ENCODE assay signal across 8 cellular contexts in genomic region chr3:138946554-138947302, GRCh38. TPM values are rescaled to one million over a fixed set of nuclear protein-coding genes. Genes with fewer than 3 reads are reported as not detected.
DNase-seq lines count a peak whose midpoint lies in the region; ATAC-seq and TF ChIP-seq lines count a peak whose summit lies in the region.

FOXL2 (minus strand) TSS chr3:138947137; CDS start chr3:138946722, 415 bp downstream.
FOXL2NB (plus strand) TSS chr3:138947217; CDS start chr3:138947365, 148 bp downstream.

- H3K9me3 Mint-ChIP-seq in activated CD8-positive, alpha-beta T cell treated with anti-CD3 and anti-CD28 coated beads, Interleukin-2, amount 10 ng/mL, durations not matched to agents 7 days and 5 days (ENCODE audit: insufficient read depth) = no peaks in the 10 kb centered on the region
- H3K9me3 Mint-ChIP-seq in glutamatergic neuron (ENCODE audit: unreplicated experiment) = peaks cover 19% of the 10 kb centered on the region

- H3K36me3 Mint-ChIP-seq in activated CD8-positive, alpha-beta T cell treated with anti-CD3 and anti-CD28 coated beads, Interleukin-2, amount 10 ng/mL, durations not matched to agents 7 days and 5 days (ENCODE audit: low read depth) = peaks cover 4% of the 10 kb centered on the region
- peaks cover 3% of the 10 kb centered on the region for H3K36me3 Mint-ChIP-seq in glutamatergic neuron (ENCODE audit: unreplicated experiment)

- no peak within 1 kb of the TSS for H3K27ac Mint-ChIP-seq in activated CD8-positive, alpha-beta T cell treated with anti-CD3 and anti-CD28 coated beads, Interleukin-2, amount 10 ng/mL, durations not matched to agents 7 days and 5 days
- H3K27ac Mint-ChIP-seq in glutamatergic neuron (ENCODE audit: unreplicated experiment) = no peak within 1 kb of the TSS

- peak within 1 kb of the TSS; percentile 72 for H3K4me3 ChIP-seq in psoas muscle

- H3K4me1 Mint-ChIP-seq in activated CD8-positive, alpha-beta T cell treated with anti-CD3 and anti-CD28 coated beads, Interleukin-2, amount 10 ng/mL, durations not matched to agents 7 days and 5 days (ENCODE audit: low read depth) = peaks cover 34% of the 10 kb centered on the region
- H3K4me1 Mint-ChIP-seq in glutamatergic neuron (ENCODE audit: low read depth, unreplicated experiment) = peaks cover 5% of the 10 kb centered on the region

- no peak within 1 kb of the TSS for H3K27ac ChIP-seq in psoas muscle

- no peaks in the 10 kb centered on the region for H3K9me3 ChIP-seq in psoas muscle

- peak; percentile 5 for TF ChIP-seq CTCF in glutamatergic neuron (IDR thresholded peaks at IDR 0.05; ENCODE audit: partially characterized antibody, unreplicated experiment)
- no peak for TF ChIP-seq CTCF in psoas muscle (IDR thresholded peaks at IDR 0.05)

- H3K4me1 ChIP-seq in psoas muscle = peaks cover 17% of the 10 kb centered on the region

- WGBS in psoas muscle, 3 donors = 1% methylated on average over 65 to 74 of the region's 74 CpGs

- CTCF ChIA-PET in activated CD8-positive, alpha-beta T cell treated with anti-CD3 and anti-CD28 coated beads, Interleukin-2, amount 10 ng/mL, durations not matched to agents 7 days and 5 days (lab: Charles Lee) = interaction anchor here (0.8 to 1.3 kb wide), 4 partner anchors 10 to 465 kb away, joined by 3 to 5 read pairs (median 4); no protein-coding TSS in a partner anchor

- H3K4me3 Mint-ChIP-seq in activated CD8-positive, alpha-beta T cell treated with anti-CD3 and anti-CD28 coated beads, Interleukin-2, amount 10 ng/mL, durations not matched to agents 7 days and 5 days = peak within 1 kb of the TSS; percentile 49
- H3K4me3 Mint-ChIP-seq in glutamatergic neuron (ENCODE audit: unreplicated experiment) = peak within 1 kb of the TSS; percentile 69

- H3K27me3 ChIP-seq in psoas muscle (ENCODE audit: insufficient read depth in 3 of 3, low read length in 2 of 3) = peaks cover 0 to 99% (median 45%) of the 10 kb centered on the region in 3 donors

- DNase-seq in stimulated activated CD4-positive, alpha-beta T cell treated with anti-CD3 and anti-CD28 coated beads, Interleukin-15, amount 100 ng/mL, for 24 hours = peak; percentile 59
- no peak for DNase-seq in stimulated activated CD4-positive, alpha-beta T cell treated with anti-CD3 and anti-CD28 coated beads, Interleukin-12 subunit alpha, Interleukin-12 subunit beta, amount 100 ng/mL, for 4 hours
- no peak for DNase-seq in activated CD8-positive, alpha-beta T cell treated with anti-CD3 and anti-CD28 coated beads, Interleukin-2, amount 10 ng/mL, durations not matched to agents 7 days and 5 days
- DNase-seq in glutamatergic neuron (peak; percentile 62), psoas muscle (peak in 1 of 2 donors; percentile 56), nucleus accumbens (lab: John Stamatoyannopoulos, UW) (no peak)
- no peak for DNase-seq in stimulated activated naive CD4-positive, alpha-beta T cell treated with Interleukin-2 at 50 U/mL for 16 hours (lab: John Stamatoyannopoulos, UW)

- POLR2A ChIA-PET in activated CD8-positive, alpha-beta T cell treated with anti-CD3 and anti-CD28 coated beads, Interleukin-2, amount 10 ng/mL, durations not matched to agents 7 days and 5 days (lab: Charles Lee) = no interaction called here

- intact Hi-C loops in psoas muscle (cut with DNase I) = no loop called here

- no peak for ATAC-seq in activated CD8-positive, alpha-beta T cell treated with anti-CD3 and anti-CD28 coated beads, Interleukin-2, amount 10 ng/mL, durations not matched to agents 7 days and 5 days
- ATAC-seq in psoas muscle (peak; percentile 39 to 64 (median 41)), GM19455 (IDR thresholded peaks at IDR 0.05; ENCODE audit: unreplicated experiment) (no peak)

- H3K27me3 Mint-ChIP-seq in activated CD8-positive, alpha-beta T cell treated with anti-CD3 and anti-CD28 coated beads, Interleukin-2, amount 10 ng/mL, durations not matched to agents 7 days and 5 days (ENCODE audit: low read depth) = peaks cover 84% of the 10 kb centered on the region
- peaks cover 45% of the 10 kb centered on the region for H3K27me3 Mint-ChIP-seq in glutamatergic neuron (ENCODE audit: unreplicated experiment)

- H3K36me3 ChIP-seq in psoas muscle (ENCODE audit: insufficient read depth in 1 of 2, low read depth in 1 of 2) = no peaks in the 10 kb centered on the region

RNA-seq across cellular contexts. Expression of gene FOXL2, which starts in this region (rescaled TPM):
- total RNA-seq in activated CD8-positive, alpha-beta T cell treated with anti-CD3 and anti-CD28 coated beads, Interleukin-2, amount 10 ng/mL, durations not matched to agents 7 days and 5 days = not detected
- not detected for total RNA-seq in glutamatergic neuron (ENCODE audit: unreplicated experiment)
- under 1 TPM in 2 of 4 donors, not detected in 2; 0.38 to 0.39 TPM for total RNA-seq in psoas muscle
- polyA plus RNA-seq in psoas muscle = under 1 TPM in 2 of 3 donors, not detected in 1; 0.01 to 0.05 TPM

RNA-seq across cellular contexts. Expression of gene FOXL2NB, which starts in this region (rescaled TPM):
- total RNA-seq in activated CD8-positive, alpha-beta T cell treated with anti-CD3 and anti-CD28 coated beads, Interleukin-2, amount 10 ng/mL, durations not matched to agents 7 days and 5 days = not detected
- total RNA-seq in glutamatergic neuron (ENCODE audit: unreplicated experiment) = 0.15 TPM
- under 1 TPM in 1 of 4 donors, not detected in 3; 0.14 TPM for total RNA-seq in psoas muscle
- under 1 TPM in 1 of 3 donors, not detected in 2; 0.06 TPM for polyA plus RNA-seq in psoas muscle

Comparison
In these comparisons a context has a peak if more than half of its experiments do, and no peak if none do; other contexts are left out.
1. Peak in DNase-seq in glutamatergic neuron; RNA of the genes that start here not detected or under 1 TPM.
2. Peak in ATAC-seq and H3K4me3 ChIP-seq in psoas muscle; RNA of the genes that start here not detected or under 1 TPM.